Comparison of ENCODE assay signal across 8 cellular contexts in genomic region chr5:82277613-82277986, GRCh38. TPM values are rescaled to one million over a fixed set of nuclear protein-coding genes. Genes with fewer than 3 reads are reported as not detected.
DNase-seq lines count a peak whose midpoint lies in the region; ATAC-seq and TF ChIP-seq lines count a peak whose summit lies in the region.

No MANE protein-coding gene starts in this region.

- POLR2A ChIA-PET in OCI-LY7 (lab: Charles Lee), result interaction anchor here (0.7 to 2.3 kb wide), 4 partner anchors 13 to 976 kb away, joined by 3 to 7 read pairs (median 3); partner anchors contain the start of gene ZCCHC9

- peaks cover 37% of the 10 kb centered on the region for H3K79me2 ChIP-seq in OCI-LY7 (ENCODE audit: insufficient read depth, low read depth, low read length)

- peaks cover 19% of the 10 kb centered on the region; the same call in 1 of the 2 replicates for H4K20me1 ChIP-seq in OCI-LY7 (ENCODE audit: insufficient read depth, low read length)

- H3K9me3 ChIP-seq in OCI-LY7 (ENCODE audit: low read length), result no peaks in the 10 kb centered on the region

- CTCF ChIA-PET in OCI-LY7 (lab: Charles Lee; ENCODE audit: unreplicated experiment), result no interaction called here

- ATAC-seq in GM19351 (IDR thresholded peaks at IDR 0.05; ENCODE audit: unreplicated experiment), result no peak

- DNase-seq in OCI-LY7 (ENCODE audit: low spot score) (no peak), endothelial cell (ENCODE audit: low spot score) (no peak), neural crest cell (ENCODE audit: low read depth, low spot score) (no peak), NCI-H2081 (lab: John Stamatoyannopoulos, UW) (no peak), DMS153 (lab: John Stamatoyannopoulos, UW) (no peak)
- no peak for DNase-seq in stimulated activated CD4-positive, alpha-beta T cell treated with anti-CD3 and anti-CD28 coated beads, Interleukin-12 subunit alpha, Interleukin-12 subunit beta, amount 100 ng/mL, for 4 hours

- H3K4me3 ChIP-seq in GM08714 (ENCODE audit: low read length) (peak overlapping the region; percentile 100), OCI-LY7 (ENCODE audit: low read depth, low read length, poor library complexity, severe bottlenecking) (peak overlapping the region; percentile 99)

- H3K27me3 Mint-ChIP-seq in endothelial cell (ENCODE audit: unreplicated experiment), result peaks cover 9% of the 10 kb centered on the region
- no peaks in the 10 kb centered on the region for H3K27me3 Mint-ChIP-seq in neural crest cell (ENCODE audit: low read depth)

- TF ChIP-seq CTCF in OCI-LY7 (conservative IDR thresholded peaks at IDR 0.05; ENCODE audit: low read length), result no peak; the same call in 1 of the 2 replicates
- no peak for TF ChIP-seq CTCF in endothelial cell (IDR thresholded peaks at IDR 0.05; ENCODE audit: unreplicated experiment)
- TF ChIP-seq CTCF in neural crest cell (conservative IDR thresholded peaks at IDR 0.05), result no peak

- intact Hi-C loops in OCI-LY7 (cut with micrococcal nuclease; ENCODE audit: unreplicated experiment), result no loop called here

- H3K9me3 Mint-ChIP-seq in endothelial cell (ENCODE audit: unreplicated experiment) (no peaks in the 10 kb centered on the region), neural crest cell (no peaks in the 10 kb centered on the region)

- peaks cover 48% of the 10 kb centered on the region for H3K4me1 ChIP-seq in OCI-LY7 (ENCODE audit: insufficient read depth, low read length, poor library complexity, severe bottlenecking)

- peaks cover 7% of the 10 kb centered on the region for H3K4me1 Mint-ChIP-seq in endothelial cell (ENCODE audit: unreplicated experiment)
- peaks cover 54% of the 10 kb centered on the region for H3K4me1 Mint-ChIP-seq in neural crest cell

- H3K27ac Mint-ChIP-seq in endothelial cell (ENCODE audit: unreplicated experiment) (peak overlapping the region; percentile 97), neural crest cell (ENCODE audit: unreplicated experiment) (peak overlapping the region; percentile 100)

- H3K27ac ChIP-seq in OCI-LY7 (ENCODE audit: low read depth, low read length, poor library complexity, severe bottlenecking), result peak overlapping the region; percentile 76

- no peak overlapping the region for H2AFZ ChIP-seq in OCI-LY7 (ENCODE audit: low read length)

- peaks cover 26% of the 10 kb centered on the region for H3K36me3 Mint-ChIP-seq in endothelial cell (ENCODE audit: low read depth, unreplicated experiment)
- H3K36me3 Mint-ChIP-seq in neural crest cell (ENCODE audit: low read depth), result peaks cover 33% of the 10 kb centered on the region

- peaks cover 54% of the 10 kb centered on the region for H3K36me3 ChIP-seq in OCI-LY7 (ENCODE audit: insufficient read depth, low read length)

- no TSS peak for BruUV-seq in OCI-LY7 (replicated peaks; lab: Mats Ljungman, UMichigan)

- no peaks in the 10 kb centered on the region for H3K9me2 ChIP-seq in OCI-LY7 (ENCODE audit: insufficient read depth, low read length)

- peak overlapping the region; percentile 94 for H3K4me3 Mint-ChIP-seq in endothelial cell (ENCODE audit: unreplicated experiment)
- H3K4me3 Mint-ChIP-seq in neural crest cell, result peak overlapping the region; percentile 93

- H3K4me2 ChIP-seq in OCI-LY7 (ENCODE audit: low read length), result peak overlapping the region; percentile 85

RNA-seq across cellular contexts. Expression of gene RPS23, which starts 0.6 kb away (rescaled TPM):
- 3,790 and 5,581 TPM in 2 replicates for total RNA-seq in OCI-LY7 (2014; rRNA removed; shearing (Covaris generic))
- total RNA-seq in OCI-LY7 (2022) (2,928 and 2,952 TPM in 2 replicates), endothelial cell (ENCODE audit: unreplicated experiment) (2,350 TPM), neural crest cell (2,549 and 2,556 TPM in 2 replicates)
